In genomic region chr1:154423988-154424326, GRCh38 we compare ENCODE assay signal across 11 cellular contexts. TPM values are rescaled to one million over a fixed set of nuclear protein-coding genes. Genes with fewer than 3 reads are reported as not detected.
DNase-seq lines count a peak whose midpoint lies in the region; ATAC-seq and TF ChIP-seq lines count a peak whose summit lies in the region.
"Had no signal": no experiment of that assay in that cellular context is flagged by ENCODE, and none has a peak within 500 bp of the region (broad histone marks: within the 10 kb centered on the region; RNA-seq: fewer than 3 reads in every experiment).

No MANE protein-coding gene starts in this region.

- DNase-seq in Peyer's patch (no peak), mammary epithelial cell (no peak), mucosa of descending colon (peak in 2 of 3 donors; percentile 21 to 48), T-helper 1 cell (no peak), ACHN (no peak), putamen (ENCODE audit: low spot score) (no peak)
- DNase-seq: DMS53, NCI-H345 had no signal

- H3K4me3 ChIP-seq in Peyer's patch: no peak overlapping the region
- no peak overlapping the region for H3K4me3 ChIP-seq in mammary epithelial cell (replicated peaks in 1 of 3; ENCODE audit: insufficient read depth in 1 of 3, low read depth in 2 of 3, low read length in 3 of 3)
- no peak overlapping the region for H3K4me3 ChIP-seq in mucosa of descending colon
- H3K4me3 ChIP-seq: MG63, ovary had no signal

- H3K9ac ChIP-seq in mammary epithelial cell (ENCODE audit: insufficient read depth, low read length): no peak overlapping the region

- WGBS in mammary epithelial cell (ENCODE audit: low coverage, missing lambda C conversion rate): 66% methylated on average over 7 of the region's 7 CpGs

- dilution Hi-C loops in mammary epithelial cell (cut with HindIII; ENCODE audit: low sequenced_read_pairs): no loop called here

- H3K4me2 ChIP-seq in mammary epithelial cell (ENCODE audit: insufficient read depth, low read depth, low read length): peak overlapping the region; percentile 54

- CTCF ChIA-PET in mammary epithelial cell (lab: Charles Lee; ENCODE audit: low non-redundant PET): interaction anchor here (0.7 kb wide), 1 partner anchor 550 kb away, joined by 4 read pairs; no protein-coding TSS in a partner anchor

- H3K9me3 ChIP-seq in Peyer's patch (no peaks in the 10 kb centered on the region), mammary epithelial cell (replicated peaks; ENCODE audit: insufficient read depth, low read length) (no peaks in the 10 kb centered on the region), mucosa of descending colon (no peaks in the 10 kb centered on the region)
- H3K9me3 ChIP-seq: MG63, ovary had no signal

- ATAC-seq in mucosa of descending colon: no peak

- TF ChIP-seq POLR2A in Peyer's patch (IDR thresholded peaks at IDR 0.05): no peak

- in situ Hi-C loops in mammary epithelial cell (cut with MboI; ENCODE audit: low sequenced_read_pairs in 2 of 2) (no loop called here), ACHN (cut with HindIII; ENCODE audit: low pct_ligation_motif_present, low pct_unique_long_range_greater_than_20kb, low sequenced_read_pairs) (no loop called here)

- intact Hi-C loops in mammary epithelial cell (cut with micrococcal nuclease): no loop called here
- intact Hi-C loops in mucosa of descending colon (cut with DNase I, micrococcal nuclease): no loop called here

- H4K20me1 ChIP-seq in mammary epithelial cell (ENCODE audit: insufficient read depth, low read length): no peaks in the 10 kb centered on the region

- H3K4me1 ChIP-seq in Peyer's patch (peaks cover 8 to 81% (median 26%) of the 10 kb centered on the region in 4 donors), mammary epithelial cell (ENCODE audit: insufficient read depth, low read length) (peaks cover 66% of the 10 kb centered on the region), mucosa of descending colon (ENCODE audit: low read depth) (peaks cover 46% of the 10 kb centered on the region)

- TF ChIP-seq CTCF in Peyer's patch (IDR thresholded peaks at IDR 0.05) (no peak), mammary epithelial cell (conservative IDR thresholded peaks at IDR 0.05 in 1 of 2, IDR thresholded peaks at IDR 0.05 in 1 of 2; ENCODE audit: extremely low read depth in 1 of 2, insufficient read depth in 1 of 2, low read depth in 1 of 2, low read length in 2 of 2) (no peak), mucosa of descending colon (IDR thresholded peaks at IDR 0.05) (no peak)

- H3K27ac ChIP-seq in Peyer's patch: peak overlapping the region; percentile 6 to 70 (median 54)
- no peak overlapping the region for H3K27ac ChIP-seq in mammary epithelial cell (ENCODE audit: insufficient read depth, low read depth, low read length)
- peak overlapping the region; percentile 77 for H3K27ac ChIP-seq in temporal lobe (ENCODE audit: low read depth, low read length)

- no peak overlapping the region for H2AFZ ChIP-seq in mammary epithelial cell (ENCODE audit: low read depth, low read length)

- no TSS peak for BruUV-seq in mammary epithelial cell (replicated peaks; lab: Mats Ljungman, UMichigan)

- H3K36me3 ChIP-seq in Peyer's patch (peaks cover 0 to 3% (median 0%) of the 10 kb centered on the region in 3 donors), mammary epithelial cell (ENCODE audit: insufficient read depth, low read length) (no peaks in the 10 kb centered on the region), mucosa of descending colon (ENCODE audit: low read depth) (no peaks in the 10 kb centered on the region)
- H3K36me3 ChIP-seq: MG63, ovary had no signal

- H3K79me2 ChIP-seq in mammary epithelial cell (ENCODE audit: insufficient read depth, low read length): peaks cover 32% of the 10 kb centered on the region

- no peaks in the 10 kb centered on the region for H3K27me3 ChIP-seq in Peyer's patch
- H3K27me3 ChIP-seq in mammary epithelial cell (ENCODE audit: insufficient read depth, low read length): no peaks in the 10 kb centered on the region
- H3K27me3 ChIP-seq: MG63, ovary had no signal

RNA-seq across cellular contexts. Expression of gene IL6R, which starts 18.8 kb away (rescaled TPM):
- total RNA-seq in Peyer's patch: 100 to 1,000 TPM in 2 of 4 donors, 10 to 100 TPM in 2; 56.1 to 140 (median 100) TPM
- total RNA-seq in mammary epithelial cell: 10 to 100 TPM; 11.4 to 28.7 TPM
- polyA plus RNA-seq in mammary epithelial cell: 25.0 TPM
- 6.9 TPM for polyA minus RNA-seq in mammary epithelial cell
- 10 to 100 TPM; 31.8 to 43.9 (median 42.5) TPM for total RNA-seq in mucosa of descending colon
- total RNA-seq in temporal lobe: 3.7 TPM

Comparison
In these comparisons a context has a peak if more than half of its experiments do, and no peak if none do; other contexts are left out.
1. DNase-seq: peak in mucosa of descending colon (2 of 3); none in Peyer's patch (0 of 3), mammary epithelial cell (single experiment), T-helper 1 cell (0 of 5), ACHN (single experiment) and putamen (single experiment).